ENCODE assay signal across 1 cellular context in the genomic region with DNA sequence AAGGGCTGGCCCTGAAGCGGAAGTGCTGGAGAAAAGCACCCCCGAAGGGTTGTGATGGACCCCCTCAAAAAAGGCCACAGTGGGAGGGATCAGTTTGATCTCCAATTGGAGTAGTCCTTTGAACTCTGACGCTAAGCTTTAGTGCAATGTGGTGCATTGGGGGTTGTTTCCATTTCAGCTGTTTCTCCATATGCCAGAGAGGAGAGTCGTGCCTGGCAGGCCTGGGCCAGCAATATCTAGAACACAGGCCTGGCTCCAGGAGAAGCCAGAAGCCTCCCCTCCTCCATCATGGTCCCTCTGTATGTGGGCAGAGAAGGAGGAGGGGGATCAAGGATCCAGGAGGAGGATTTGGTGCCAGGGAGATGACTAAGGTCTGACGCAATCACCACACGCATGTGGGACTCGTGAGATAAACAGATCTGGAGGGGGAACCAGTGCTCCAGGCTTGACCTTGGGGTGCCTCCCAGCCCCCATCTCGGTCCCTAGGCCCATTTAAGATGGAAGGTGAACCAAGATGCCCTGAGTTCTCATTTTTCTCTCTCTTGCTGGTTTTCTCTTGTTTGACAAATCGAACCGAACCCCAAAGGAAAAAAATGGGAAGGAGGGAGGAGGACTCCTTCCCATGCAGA.
A peak's percentile ranks its signal among the peaks of the same experiment; 100 is the strongest.
TF ChIP-seq lines count a peak whose summit lies in the region.

No MANE protein-coding gene starts in this region.

TF ChIP-seq in K562, 482 proteins besides CTCF, POLR2A, EP300 and RAD21 (continued from another document and continues in another):
- TF ChIP-seq, protein P1, sequence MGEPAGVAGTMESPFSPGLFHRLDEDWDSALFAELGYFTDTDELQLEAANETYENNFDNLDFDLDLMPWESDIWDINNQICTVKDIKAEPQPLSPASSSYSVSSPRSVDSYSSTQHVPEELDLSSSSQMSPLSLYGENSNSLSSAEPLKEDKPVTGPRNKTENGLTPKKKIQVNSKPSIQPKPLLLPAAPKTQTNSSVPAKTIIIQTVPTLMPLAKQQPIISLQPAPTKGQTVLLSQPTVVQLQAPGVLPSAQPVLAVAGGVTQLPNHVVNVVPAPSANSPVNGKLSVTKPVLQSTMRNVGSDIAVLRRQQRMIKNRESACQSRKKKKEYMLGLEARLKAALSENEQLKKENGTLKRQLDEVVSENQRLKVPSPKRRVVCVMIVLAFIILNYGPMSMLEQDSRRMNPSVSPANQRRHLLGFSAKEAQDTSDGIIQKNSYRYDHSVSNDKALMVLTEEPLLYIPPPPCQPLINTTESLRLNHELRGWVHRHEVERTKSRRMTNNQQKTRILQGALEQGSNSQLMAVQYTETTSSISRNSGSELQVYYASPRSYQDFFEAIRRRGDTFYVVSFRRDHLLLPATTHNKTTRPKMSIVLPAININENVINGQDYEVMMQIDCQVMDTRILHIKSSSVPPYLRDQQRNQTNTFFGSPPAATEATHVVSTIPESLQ (CRISPR knock-in tag; IDR thresholded peaks at IDR 0.05) = 0 out of 2 replicates have a peak, but pooled peaks have one; percentile 38
- TF ChIP-seq RFX1 (IDR thresholded peaks at IDR 0.05) = no peak
- TF ChIP-seq HDAC8 (tag; IDR thresholded peaks at IDR 0.05) = peak; percentile 77
- TF ChIP-seq ARNT (IDR thresholded peaks at IDR 0.05) = peak; percentile 15 to 19; a peak in 2 of 4 replicates
- TF ChIP-seq NFATC3 (IDR thresholded peaks at IDR 0.05) = no peak
- TF ChIP-seq SREBF1 (IDR thresholded peaks at IDR 0.05; ENCODE audit: borderline replicate concordance, low read depth, low read length) = no peak
- TF ChIP-seq, protein P2, sequence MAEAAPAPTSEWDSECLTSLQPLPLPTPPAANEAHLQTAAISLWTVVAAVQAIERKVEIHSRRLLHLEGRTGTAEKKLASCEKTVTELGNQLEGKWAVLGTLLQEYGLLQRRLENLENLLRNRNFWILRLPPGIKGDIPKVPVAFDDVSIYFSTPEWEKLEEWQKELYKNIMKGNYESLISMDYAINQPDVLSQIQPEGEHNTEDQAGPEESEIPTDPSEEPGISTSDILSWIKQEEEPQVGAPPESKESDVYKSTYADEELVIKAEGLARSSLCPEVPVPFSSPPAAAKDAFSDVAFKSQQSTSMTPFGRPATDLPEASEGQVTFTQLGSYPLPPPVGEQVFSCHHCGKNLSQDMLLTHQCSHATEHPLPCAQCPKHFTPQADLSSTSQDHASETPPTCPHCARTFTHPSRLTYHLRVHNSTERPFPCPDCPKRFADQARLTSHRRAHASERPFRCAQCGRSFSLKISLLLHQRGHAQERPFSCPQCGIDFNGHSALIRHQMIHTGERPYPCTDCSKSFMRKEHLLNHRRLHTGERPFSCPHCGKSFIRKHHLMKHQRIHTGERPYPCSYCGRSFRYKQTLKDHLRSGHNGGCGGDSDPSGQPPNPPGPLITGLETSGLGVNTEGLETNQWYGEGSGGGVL (CRISPR knock-in tag; IDR thresholded peaks at IDR 0.05) = 0 out of 2 replicates have a peak, but pooled peaks have one; percentile 8
- TF ChIP-seq, protein P3, sequence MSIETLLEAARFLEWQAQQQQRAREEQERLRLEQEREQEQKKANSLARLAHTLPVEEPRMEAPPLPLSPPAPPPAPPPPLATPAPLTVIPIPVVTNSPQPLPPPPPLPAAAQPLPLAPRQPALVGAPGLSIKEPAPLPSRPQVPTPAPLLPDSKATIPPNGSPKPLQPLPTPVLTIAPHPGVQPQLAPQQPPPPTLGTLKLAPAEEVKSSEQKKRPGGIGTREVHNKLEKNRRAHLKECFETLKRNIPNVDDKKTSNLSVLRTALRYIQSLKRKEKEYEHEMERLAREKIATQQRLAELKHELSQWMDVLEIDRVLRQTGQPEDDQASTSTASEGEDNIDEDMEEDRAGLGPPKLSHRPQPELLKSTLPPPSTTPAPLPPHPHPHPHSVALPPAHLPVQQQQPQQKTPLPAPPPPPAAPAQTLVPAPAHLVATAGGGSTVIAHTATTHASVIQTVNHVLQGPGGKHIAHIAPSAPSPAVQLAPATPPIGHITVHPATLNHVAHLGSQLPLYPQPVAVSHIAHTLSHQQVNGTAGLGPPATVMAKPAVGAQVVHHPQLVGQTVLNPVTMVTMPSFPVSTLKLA (conservative IDR thresholded peaks at IDR 0.05) = peak; percentile 34 to 64; a peak in 3 of 4 replicates
- TF ChIP-seq, protein P4, sequence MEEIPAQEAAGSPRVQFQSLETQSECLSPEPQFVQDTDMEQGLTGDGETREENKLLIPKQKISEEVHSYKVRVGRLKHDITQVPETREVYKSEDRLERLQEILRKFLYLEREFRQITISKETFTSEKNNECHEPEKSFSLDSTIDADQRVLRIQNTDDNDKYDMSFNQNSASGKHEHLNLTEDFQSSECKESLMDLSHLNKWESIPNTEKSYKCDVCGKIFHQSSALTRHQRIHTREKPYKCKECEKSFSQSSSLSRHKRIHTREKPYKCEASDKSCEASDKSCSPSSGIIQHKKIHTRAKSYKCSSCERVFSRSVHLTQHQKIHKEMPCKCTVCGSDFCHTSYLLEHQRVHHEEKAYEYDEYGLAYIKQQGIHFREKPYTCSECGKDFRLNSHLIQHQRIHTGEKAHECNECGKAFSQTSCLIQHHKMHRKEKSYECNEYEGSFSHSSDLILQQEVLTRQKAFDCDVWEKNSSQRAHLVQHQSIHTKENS (CRISPR knock-in tag; IDR thresholded peaks at IDR 0.05) = no peak
- no peak for TF ChIP-seq CBFB (CRISPR knock-in tag; IDR thresholded peaks at IDR 0.05)
- TF ChIP-seq BMI1 (IDR thresholded peaks at IDR 0.05; ENCODE audit: low read length) = no peak
- peak; percentile 98 for TF ChIP-seq FOSL1 (tag; conservative IDR thresholded peaks at IDR 0.05)
- no peak for TF ChIP-seq SNIP1 (IDR thresholded peaks at IDR 0.05; ENCODE audit: low read depth)
- TF ChIP-seq BRF1 (IDR thresholded peaks at IDR 0.05; ENCODE audit: borderline replicate concordance, extremely low read depth, insufficient read length) = no peak
- TF ChIP-seq FOXK2 (conservative IDR thresholded peaks at IDR 0.05 in 1 of 2, IDR thresholded peaks at IDR 0.05 in 1 of 2; ENCODE audit: low read depth in 2 of 2) = no peak
- TF ChIP-seq, protein P5, sequence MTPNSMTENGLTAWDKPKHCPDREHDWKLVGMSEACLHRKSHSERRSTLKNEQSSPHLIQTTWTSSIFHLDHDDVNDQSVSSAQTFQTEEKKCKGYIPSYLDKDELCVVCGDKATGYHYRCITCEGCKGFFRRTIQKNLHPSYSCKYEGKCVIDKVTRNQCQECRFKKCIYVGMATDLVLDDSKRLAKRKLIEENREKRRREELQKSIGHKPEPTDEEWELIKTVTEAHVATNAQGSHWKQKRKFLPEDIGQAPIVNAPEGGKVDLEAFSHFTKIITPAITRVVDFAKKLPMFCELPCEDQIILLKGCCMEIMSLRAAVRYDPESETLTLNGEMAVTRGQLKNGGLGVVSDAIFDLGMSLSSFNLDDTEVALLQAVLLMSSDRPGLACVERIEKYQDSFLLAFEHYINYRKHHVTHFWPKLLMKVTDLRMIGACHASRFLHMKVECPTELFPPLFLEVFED (CRISPR knock-in tag; conservative IDR thresholded peaks at IDR 0.05) = no peak
- peak; percentile 84 for TF ChIP-seq JUN (IDR thresholded peaks at IDR 0.05; ENCODE audit: borderline replicate concordance, low read depth, low read length)
- no peak for TF ChIP-seq JUN (CRISPR knock-in tag; IDR thresholded peaks at IDR 0.05; ENCODE audit: borderline replicate concordance)
- TF ChIP-seq DMBX1 (CRISPR knock-in tag; IDR thresholded peaks at IDR 0.05; ENCODE audit: borderline replicate concordance) = peak; percentile 90
- TF ChIP-seq, protein P6, sequence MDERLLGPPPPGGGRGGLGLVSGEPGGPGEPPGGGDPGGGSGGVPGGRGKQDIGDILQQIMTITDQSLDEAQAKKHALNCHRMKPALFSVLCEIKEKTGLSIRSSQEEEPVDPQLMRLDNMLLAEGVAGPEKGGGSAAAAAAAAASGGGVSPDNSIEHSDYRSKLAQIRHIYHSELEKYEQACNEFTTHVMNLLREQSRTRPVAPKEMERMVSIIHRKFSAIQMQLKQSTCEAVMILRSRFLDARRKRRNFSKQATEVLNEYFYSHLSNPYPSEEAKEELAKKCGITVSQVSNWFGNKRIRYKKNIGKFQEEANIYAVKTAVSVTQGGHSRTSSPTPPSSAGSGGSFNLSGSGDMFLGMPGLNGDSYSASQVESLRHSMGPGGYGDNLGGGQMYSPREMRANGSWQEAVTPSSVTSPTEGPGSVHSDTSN (CRISPR knock-in tag; IDR thresholded peaks at IDR 0.05; ENCODE audit: low read depth) = no peak
- TF ChIP-seq, protein P6 (tag; conservative IDR thresholded peaks at IDR 0.05; ENCODE audit: low read depth) = no peak
- no peak for TF ChIP-seq HMG20B (CRISPR knock-in tag; IDR thresholded peaks at IDR 0.05)
- TF ChIP-seq, protein P7, sequence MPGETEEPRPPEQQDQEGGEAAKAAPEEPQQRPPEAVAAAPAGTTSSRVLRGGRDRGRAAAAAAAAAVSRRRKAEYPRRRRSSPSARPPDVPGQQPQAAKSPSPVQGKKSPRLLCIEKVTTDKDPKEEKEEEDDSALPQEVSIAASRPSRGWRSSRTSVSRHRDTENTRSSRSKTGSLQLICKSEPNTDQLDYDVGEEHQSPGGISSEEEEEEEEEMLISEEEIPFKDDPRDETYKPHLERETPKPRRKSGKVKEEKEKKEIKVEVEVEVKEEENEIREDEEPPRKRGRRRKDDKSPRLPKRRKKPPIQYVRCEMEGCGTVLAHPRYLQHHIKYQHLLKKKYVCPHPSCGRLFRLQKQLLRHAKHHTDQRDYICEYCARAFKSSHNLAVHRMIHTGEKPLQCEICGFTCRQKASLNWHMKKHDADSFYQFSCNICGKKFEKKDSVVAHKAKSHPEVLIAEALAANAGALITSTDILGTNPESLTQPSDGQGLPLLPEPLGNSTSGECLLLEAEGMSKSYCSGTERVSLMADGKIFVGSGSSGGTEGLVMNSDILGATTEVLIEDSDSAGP (CRISPR knock-in tag; IDR thresholded peaks at IDR 0.05) = no peak
- TF ChIP-seq ZBTB7A (IDR thresholded peaks at IDR 0.05; ENCODE audit: borderline replicate concordance, control insufficient read depth, low read depth, low read length) = peak; percentile 57; the same call in 1 of the 2 replicates
- peak; percentile 75; the same call in 1 of the 2 replicates for TF ChIP-seq NCOA1 (IDR thresholded peaks at IDR 0.05; ENCODE audit: low read depth)
- no peak for TF ChIP-seq SAFB (IDR thresholded peaks at IDR 0.05; ENCODE audit: borderline replicate concordance, low read depth, low read length)
- no peak for TF ChIP-seq CHD4 (IDR thresholded peaks at IDR 0.05; ENCODE audit: insufficient read depth, insufficient replicate concordance, low read depth, low read length, poor library complexity, severe bottlenecking)
- TF ChIP-seq MAFF (IDR thresholded peaks at IDR 0.05; ENCODE audit: low read length) = peak; percentile 13; the same call in 1 of the 2 replicates
- no peak for TF ChIP-seq ZC3H4 (CRISPR knock-in tag; IDR thresholded peaks at IDR 0.05; ENCODE audit: borderline replicate concordance)
- TF ChIP-seq ZFP1 (CRISPR knock-in tag; IDR thresholded peaks at IDR 0.05) = no peak
- no peak for TF ChIP-seq HDAC3 (IDR thresholded peaks at IDR 0.05; ENCODE audit: borderline replicate concordance, partially characterized antibody)
- TF ChIP-seq SIX5 (IDR thresholded peaks at IDR 0.05; ENCODE audit: borderline replicate concordance in 1 of 2, insufficient read depth in 1 of 2, low read depth in 1 of 2, low read length in 2 of 2) = no peak
- no peak for TF ChIP-seq NCOA6 (IDR thresholded peaks at IDR 0.05)
- TF ChIP-seq YBX1 (IDR thresholded peaks at IDR 0.05) = no peak
- no peak for TF ChIP-seq ZNF764 (CRISPR knock-in tag; IDR thresholded peaks at IDR 0.05; ENCODE audit: low read depth)
- TF ChIP-seq CHD1 (IDR thresholded peaks at IDR 0.05; ENCODE audit: low read length) = no peak
- TF ChIP-seq, protein P8, sequence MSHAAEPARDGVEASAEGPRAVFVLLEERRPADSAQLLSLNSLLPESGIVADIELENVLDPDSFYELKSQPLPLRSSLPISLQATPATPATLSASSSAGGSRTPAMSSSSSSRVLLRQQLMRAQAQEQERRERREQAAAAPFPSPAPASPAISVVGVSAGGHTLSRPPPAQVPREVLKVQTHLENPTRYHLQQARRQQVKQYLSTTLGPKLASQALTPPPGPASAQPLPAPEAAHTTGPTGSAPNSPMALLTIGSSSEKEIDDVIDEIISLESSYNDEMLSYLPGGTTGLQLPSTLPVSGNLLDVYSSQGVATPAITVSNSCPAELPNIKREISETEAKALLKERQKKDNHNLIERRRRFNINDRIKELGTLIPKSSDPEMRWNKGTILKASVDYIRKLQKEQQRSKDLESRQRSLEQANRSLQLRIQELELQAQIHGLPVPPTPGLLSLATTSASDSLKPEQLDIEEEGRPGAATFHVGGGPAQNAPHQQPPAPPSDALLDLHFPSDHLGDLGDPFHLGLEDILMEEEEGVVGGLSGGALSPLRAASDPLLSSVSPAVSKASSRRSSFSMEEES (CRISPR knock-in tag; IDR thresholded peaks at IDR 0.05) = no peak
- no peak for TF ChIP-seq SLC30A9 (CRISPR knock-in tag; IDR thresholded peaks at IDR 0.05)
- TF ChIP-seq, protein P9, sequence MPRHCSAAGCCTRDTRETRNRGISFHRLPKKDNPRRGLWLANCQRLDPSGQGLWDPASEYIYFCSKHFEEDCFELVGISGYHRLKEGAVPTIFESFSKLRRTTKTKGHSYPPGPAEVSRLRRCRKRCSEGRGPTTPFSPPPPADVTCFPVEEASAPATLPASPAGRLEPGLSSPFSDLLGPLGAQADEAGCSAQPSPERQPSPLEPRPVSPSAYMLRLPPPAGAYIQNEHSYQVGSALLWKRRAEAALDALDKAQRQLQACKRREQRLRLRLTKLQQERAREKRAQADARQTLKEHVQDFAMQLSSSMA (CRISPR knock-in tag; IDR thresholded peaks at IDR 0.05) = no peak
- TF ChIP-seq NCOA4 (IDR thresholded peaks at IDR 0.05; ENCODE audit: partially characterized antibody) = no peak
- no peak for TF ChIP-seq ZNF124 (CRISPR knock-in tag; IDR thresholded peaks at IDR 0.05)
- TF ChIP-seq MED1 (CRISPR knock-in tag; IDR thresholded peaks at IDR 0.05; ENCODE audit: borderline replicate concordance) = no peak
- TF ChIP-seq, protein P10, sequence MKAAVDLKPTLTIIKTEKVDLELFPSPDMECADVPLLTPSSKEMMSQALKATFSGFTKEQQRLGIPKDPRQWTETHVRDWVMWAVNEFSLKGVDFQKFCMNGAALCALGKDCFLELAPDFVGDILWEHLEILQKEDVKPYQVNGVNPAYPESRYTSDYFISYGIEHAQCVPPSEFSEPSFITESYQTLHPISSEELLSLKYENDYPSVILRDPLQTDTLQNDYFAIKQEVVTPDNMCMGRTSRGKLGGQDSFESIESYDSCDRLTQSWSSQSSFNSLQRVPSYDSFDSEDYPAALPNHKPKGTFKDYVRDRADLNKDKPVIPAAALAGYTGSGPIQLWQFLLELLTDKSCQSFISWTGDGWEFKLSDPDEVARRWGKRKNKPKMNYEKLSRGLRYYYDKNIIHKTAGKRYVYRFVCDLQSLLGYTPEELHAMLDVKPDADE (conservative IDR thresholded peaks at IDR 0.05; ENCODE audit: control insufficient read depth, low read depth, low read length) = no peak
- TF ChIP-seq TCF7 (IDR thresholded peaks at IDR 0.05; ENCODE audit: borderline replicate concordance) = no peak
- TF ChIP-seq BCL6 (CRISPR knock-in tag; IDR thresholded peaks at IDR 0.05) = no peak; the same call in 1 of the 2 replicates
